In genomic region chr2:60555794-60556161, GRCh38 we compare ENCODE assay signal across 8 cellular contexts. TPM values are rescaled to one million over a fixed set of nuclear protein-coding genes. Genes with fewer than 3 reads are reported as not detected.
DNase-seq lines count a peak whose midpoint lies in the region; FAIRE-seq and TF ChIP-seq lines count a peak whose summit lies in the region.

No MANE protein-coding gene starts in this region.

- peaks cover 37% of the 10 kb centered on the region for H3K4me1 Mint-ChIP-seq in activated naive CD4-positive, alpha-beta T cell treated with anti-CD3 and anti-CD28 coated beads, Interleukin-2, amount 50 U/mL, for 24 hours

- no peaks in the 10 kb centered on the region for H3K36me3 Mint-ChIP-seq in activated naive CD4-positive, alpha-beta T cell treated with anti-CD3 and anti-CD28 coated beads, Interleukin-2, amount 50 U/mL, for 24 hours

- peak overlapping the region; percentile 84 for H3K4me3 Mint-ChIP-seq in activated naive CD4-positive, alpha-beta T cell treated with anti-CD3 and anti-CD28 coated beads, Interleukin-2, amount 50 U/mL, for 24 hours

- no peaks in the 10 kb centered on the region for H4K20me1 ChIP-seq in osteoblast (ENCODE audit: insufficient read depth, low read length)

- H3K9me3 Mint-ChIP-seq in activated naive CD4-positive, alpha-beta T cell treated with anti-CD3 and anti-CD28 coated beads, Interleukin-2, amount 50 U/mL, for 24 hours: no peaks in the 10 kb centered on the region

- DNase-seq in activated naive CD4-positive, alpha-beta T cell treated with Interleukin-2 at 50 U/mL for 16 hours: no peak
- DNase-seq in HL-60 (ENCODE audit: low read depth in 1 of 2, low spot score in 1 of 2): peak in 1 of 2 experiments; percentile 63
- no peak for DNase-seq in bronchial epithelial cell (ENCODE audit: low read depth)
- no peak for DNase-seq in osteoblast (ENCODE audit: insufficient read length, low spot score, missing footprints)
- DNase-seq in GM03348 (ENCODE audit: low spot score): no peak
- no peak for DNase-seq in DMS153 (lab: John Stamatoyannopoulos, UW)
- no peak for DNase-seq in HT-29 (ENCODE audit: low spot score)

- H3K4me2 ChIP-seq in osteoblast (ENCODE audit: insufficient read depth, low read length): peak overlapping the region; percentile 92

- peak overlapping the region; percentile 77 for H2AFZ ChIP-seq in osteoblast (ENCODE audit: low read length)

- H3K4me3 ChIP-seq in HL-60 (replicated peaks; ENCODE audit: insufficient read depth, low read length) (peak overlapping the region; percentile 74), bronchial epithelial cell (ENCODE audit: low read depth, low read length) (peak overlapping the region; percentile 88), osteoblast (ENCODE audit: insufficient read depth, low read length) (peak overlapping the region; percentile 73)

- no peaks in the 10 kb centered on the region for H3K9me3 ChIP-seq in osteoblast (ENCODE audit: low read depth, low read length)

- H3K36me3 ChIP-seq in bronchial epithelial cell (ENCODE audit: control insufficient read depth, insufficient read depth, low read length): no peaks in the 10 kb centered on the region
- H3K36me3 ChIP-seq in osteoblast (ENCODE audit: insufficient read depth, low read length): no peaks in the 10 kb centered on the region

- H3K27ac Mint-ChIP-seq in activated naive CD4-positive, alpha-beta T cell treated with anti-CD3 and anti-CD28 coated beads, Interleukin-2, amount 50 U/mL, for 24 hours: peak overlapping the region; percentile 42

- TF ChIP-seq CTCF in HL-60 (IDR thresholded peaks at IDR 0.05; ENCODE audit: insufficient read depth, low read length) (no peak), bronchial epithelial cell (IDR thresholded peaks at IDR 0.05; ENCODE audit: insufficient read depth, low read length, severe bottlenecking) (no peak), osteoblast (IDR thresholded peaks at IDR 0.05; ENCODE audit: extremely low read depth, low read depth, low read length) (no peak)

- H3K27me3 ChIP-seq in HL-60 (ENCODE audit: insufficient read depth, poor library complexity, severe bottlenecking) (no peaks in the 10 kb centered on the region), bronchial epithelial cell (ENCODE audit: control insufficient read depth, insufficient read depth, low read length) (peaks cover 3% of the 10 kb centered on the region), osteoblast (ENCODE audit: insufficient read depth, low read length) (peaks cover 68% of the 10 kb centered on the region)

- H3K79me2 ChIP-seq in osteoblast (ENCODE audit: insufficient read depth, low read length): no peaks in the 10 kb centered on the region

- peaks cover 42% of the 10 kb centered on the region for H3K27me3 Mint-ChIP-seq in activated naive CD4-positive, alpha-beta T cell treated with anti-CD3 and anti-CD28 coated beads, Interleukin-2, amount 50 U/mL, for 24 hours

- peak overlapping the region; percentile 94 for H3K27ac ChIP-seq in HL-60 (replicated peaks)
- no peak overlapping the region for H3K27ac ChIP-seq in osteoblast (ENCODE audit: low read depth, low read length)

- peaks cover 5% of the 10 kb centered on the region for H3K4me1 ChIP-seq in osteoblast (ENCODE audit: insufficient read depth, low read length)

- FAIRE-seq in bronchial epithelial cell (lab: Jason Lieb, UNC): peak; percentile 7

RNA-seq across cellular contexts. Expression of gene BCL11A, which starts 2.3 kb away (rescaled TPM):
- total RNA-seq in bronchial epithelial cell (1.8 and 3.6 TPM in 2 replicates), osteoblast (0.29 and 1.4 TPM in 2 replicates)
- not detected in 2 replicates for total RNA-seq in HT-29 (2014; rRNA removed; shearing (Covaris generic))
